In the genomic region with DNA sequence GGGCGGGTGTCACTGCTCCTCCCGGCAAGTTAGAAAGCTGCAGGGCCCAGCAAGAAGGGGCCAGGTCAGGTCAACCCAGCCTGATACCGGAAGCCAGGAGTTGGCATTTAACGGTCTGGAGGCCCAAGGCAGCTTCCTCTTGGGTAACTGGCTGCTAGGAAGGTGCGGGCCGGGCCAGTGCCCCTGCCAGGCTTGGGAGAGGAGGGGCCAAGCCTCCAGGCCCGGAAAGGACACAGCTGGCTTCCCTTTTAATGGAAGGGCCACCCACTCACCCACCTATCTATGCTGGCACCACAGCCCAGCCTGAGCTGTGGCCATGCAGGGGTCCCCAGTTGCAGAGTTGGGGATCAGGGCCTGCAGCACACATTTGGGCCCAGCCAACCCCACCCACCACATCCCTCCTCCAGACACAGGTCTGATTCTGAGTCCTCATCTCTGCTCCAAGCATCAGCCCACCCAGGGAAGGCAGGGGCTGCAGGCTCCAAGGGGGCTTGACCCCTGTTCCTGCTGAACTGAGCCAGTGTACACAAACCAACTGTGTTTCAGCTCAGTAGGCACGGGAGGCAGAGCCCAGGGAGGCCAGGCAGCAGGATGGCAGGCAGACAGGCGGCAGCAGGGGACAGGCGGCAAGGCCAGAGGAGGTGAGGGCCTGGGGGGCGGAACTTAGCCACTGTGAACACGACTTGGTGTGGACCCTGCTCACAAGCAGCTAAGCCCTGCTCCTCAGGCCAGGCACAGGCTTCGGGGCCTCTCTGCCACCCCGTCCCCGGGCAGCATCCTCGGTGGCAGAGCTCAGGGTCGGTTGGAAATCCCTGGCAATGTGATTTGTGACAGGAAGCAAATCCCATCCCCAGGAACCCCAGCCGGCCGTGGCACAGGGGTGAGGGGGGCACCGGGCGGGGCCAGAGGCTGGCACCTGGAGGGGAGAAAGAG, we compare ENCODE assay signal across 8 cellular contexts. TPM values are rescaled to one million over a fixed set of nuclear protein-coding genes. Genes with fewer than 3 reads are reported as not detected.
DNase-seq lines count a peak whose midpoint lies in the region; ATAC-seq, FAIRE-seq and TF ChIP-seq lines count a peak whose summit lies in the region.

No MANE protein-coding gene starts in this region.

- peaks cover 50% of the 10 kb centered on the region for H3K79me2 ChIP-seq in K562 (ENCODE audit: control insufficient read depth, insufficient read depth, low read length)

- no peak; the same call in 1 of the 2 replicates for TF ChIP-seq POLR2A in K562 (conservative IDR thresholded peaks at IDR 0.05)

- no TSS peak for BruUV-seq in K562 (replicated peaks; lab: Mats Ljungman, UMichigan)

- H3K4me3 ChIP-seq in AG10803 (ENCODE audit: low read length) (no peak overlapping the region; the same call in none of the 2 replicates), K562 (no peak overlapping the region), mucosa of rectum (ENCODE audit: low read length in 2 of 2) (peak overlapping the region in 1 of 2 donors; percentile 31)

- ATAC-seq in K562 (no peak), HG02938 (IDR thresholded peaks at IDR 0.05; ENCODE audit: unreplicated experiment) (no peak)

- CTCF ChIA-PET in K562 (lab: Yijun Ruan, JAX; ENCODE audit: low intra/inter-chr PET ratio): no interaction called here

- H3K4me1 ChIP-seq in K562 (replicated peaks in 1 of 2; ENCODE audit: control insufficient read depth in 2 of 2, insufficient read depth in 2 of 2, low read length in 2 of 2) (peaks cover 27 to 69% of the 10 kb centered on the region in 2 experiments), mucosa of rectum (ENCODE audit: control insufficient read depth in 2 of 2, insufficient read depth in 2 of 2, low read length in 2 of 2) (peaks cover 59% of the 10 kb centered on the region in 2 donors)

- DNase-seq in AG10803 (ENCODE audit: low read depth) (peak; percentile 47), MV-4-11 (lab: John Stamatoyannopoulos, UW) (peak; percentile 99), K562 (ENCODE audit: extremely low read depth in 1 of 4, low spot score in 3 of 4) (no peak), Ammon's horn (ENCODE audit: low spot score) (no peak), cerebellar nuclear complex (lab: John Stamatoyannopoulos, UW) (no peak), NK-92 (lab: John Stamatoyannopoulos, UW; ENCODE audit: unreplicated experiment) (no peak)

- H3K9me3 ChIP-seq in K562 (replicated peaks; ENCODE audit: control insufficient read depth, insufficient read depth, low read depth, low read length) (no peaks in the 10 kb centered on the region), mucosa of rectum (ENCODE audit: control insufficient read depth in 2 of 2, low read length in 2 of 2) (no peaks in the 10 kb centered on the region)

- H3K27ac ChIP-seq in K562 (ENCODE audit: extremely low read depth, low read depth, low read length): no peak overlapping the region; the same call in 2 of the 3 replicates
- peak overlapping the region; percentile 50 to 73 for H3K27ac ChIP-seq in mucosa of rectum (ENCODE audit: low read depth in 2 of 2, low read length in 2 of 2)

- H3K27me3 ChIP-seq in K562 (ENCODE audit: control insufficient read depth in 2 of 2, insufficient read depth in 2 of 2, low read length in 2 of 2) (no peaks in the 10 kb centered on the region), mucosa of rectum (ENCODE audit: control insufficient read depth in 2 of 2, insufficient read depth in 2 of 2, low read length in 2 of 2) (no peaks in the 10 kb centered on the region)

- H3K4me2 ChIP-seq in K562 (ENCODE audit: insufficient read depth, low read length): no peak overlapping the region

- in situ Hi-C loops in K562 (cut with MboI): no loop called here

- whole genome bisulfite sequencing in K562 (ENCODE audit: insufficient coverage, low coverage, missing lambda C conversion rate): 91% methylated on average over 20 of the region's 21 CpGs

- TF ChIP-seq EP300 in K562 (IDR thresholded peaks at IDR 0.05; ENCODE audit: low read length): no peak

- H2AFZ ChIP-seq in K562 (ENCODE audit: low read depth, low read length): no peak overlapping the region

- no peak for TF ChIP-seq CTCF in AG10803 (conservative IDR thresholded peaks at IDR 0.05; ENCODE audit: low read length)
- TF ChIP-seq CTCF in K562 (IDR thresholded peaks at IDR 0.05 in 2 of 3, conservative IDR thresholded peaks at IDR 0.05 in 1 of 3; ENCODE audit: insufficient read depth in 2 of 3, low read depth in 1 of 3, low read length in 3 of 3): no peak

- H3K9ac ChIP-seq in K562 (ENCODE audit: insufficient read depth in 1 of 2, low read depth in 2 of 2, low read length in 2 of 2) (peak overlapping the region in 1 of 2 experiments; percentile 43; a peak in 1 of 4 replicates), mucosa of rectum (ENCODE audit: low read depth in 1 of 2, low read length in 2 of 2) (no peak overlapping the region)

- peaks cover 33% of the 10 kb centered on the region; the same call in 2 of the 3 replicates for H3K36me3 ChIP-seq in K562 (ENCODE audit: control insufficient read depth, insufficient read depth, low read length)
- peaks cover 9 to 15% of the 10 kb centered on the region in 2 donors for H3K36me3 ChIP-seq in mucosa of rectum (ENCODE audit: control insufficient read depth in 2 of 2, insufficient read depth in 2 of 2, low read length in 2 of 2)

- no peak for TF ChIP-seq RAD21 in K562 (CRISPR knock-in tag; conservative IDR thresholded peaks at IDR 0.05 in 1 of 2, IDR thresholded peaks at IDR 0.05 in 1 of 2)

- no peaks in the 10 kb centered on the region for H3K9me1 ChIP-seq in K562 (ENCODE audit: control insufficient read depth, insufficient read depth, low read length)

- no peak for FAIRE-seq in K562 (lab: Jason Lieb, UNC)

- intact Hi-C loops in K562 (cut with micrococcal nuclease): no loop called here

- H4K20me1 ChIP-seq in K562 (replicated peaks; ENCODE audit: control insufficient read depth, insufficient read depth, low read length): 0 out of 2 replicates have a peak, but pooled peaks cover 3% of the 10 kb centered on the region

- POLR2A ChIA-PET in K562 (lab: Yijun Ruan, JAX): interaction anchor here (0.7 to 2.5 kb wide), 6 partner anchors 11 to 633 kb away, joined by 3 to 9 read pairs (median 3); no protein-coding TSS in a partner anchor

TF ChIP-seq in K562, 482 proteins besides CTCF, POLR2A, EP300 and RAD21 (continues in another document):
- TF ChIP-seq FOXJ3 (CRISPR knock-in tag; IDR thresholded peaks at IDR 0.05) (no peak), SUPT5H (IDR thresholded peaks at IDR 0.05) (no peak), RBFOX2 (IDR thresholded peaks at IDR 0.05; ENCODE audit: low read depth, low read length) (peak; percentile 52)

RNA-seq across cellular contexts. Expression of a gene that starts 40.8 kb away (rescaled TPM):
- total RNA-seq in K562 (2011; cell fraction: chromatin; rRNA removed; ENCODE audit: low replicate concordance): 1.5 and 4.2 TPM in 2 replicates
- total RNA-seq in K562 (2011; cell fraction: nucleolus; rRNA removed): 3.5 and 3.7 TPM in 2 replicates
- total RNA-seq in K562 (2011; cell fraction: nucleoplasm; rRNA removed): 1.9 and 2.8 TPM in 2 replicates
- total RNA-seq in K562 (2014; rRNA removed) (1.0 and 1.3 TPM in 2 replicates), K562 (2014; rRNA removed; fragmentation: Illumina TruSeq; extraction: Trizol) (0.22 and 0.25 TPM in 2 replicates), K562 (2015; rRNA removed; fragmentation: Illumina TruSeq; extraction: Trizol) (0.25 and 0.57 TPM in 2 replicates), K562 (2021) (3.5 and 3.7 TPM in 2 replicates)
- polyA plus RNA-seq in K562 (2011; rRNA removed) (0.67 and 1.0 TPM in 2 replicates), K562 (2014; fragmentation: Illumina TruSeq; extraction: Trizol) (0.79 and 1.7 TPM in 2 replicates), K562 (2014; fragmentation: Nextera tagmentation; extraction: Ambion mirVana) (not detected), K562 (2014; rRNA removed) (1.1 and 2.1 TPM in 2 replicates)
- polyA plus RNA-seq in K562 (2011; cell fraction: cytosol; rRNA removed): 0.81 and 2.0 TPM in 2 replicates
- polyA plus RNA-seq in K562 (2011; cell fraction: nucleus; rRNA removed): 1.5 and 4.5 TPM in 2 replicates
- polyA plus RNA-seq in K562 (2012): 1.3 and 3.5 TPM in 2 replicates
- 0.54 and 0.98 TPM in 2 replicates for polyA minus RNA-seq in K562 (2011; rRNA and poly(A)+ RNA removed)
- polyA minus RNA-seq in K562 (2011; cell fraction: cytosol; rRNA and poly(A)+ RNA removed): 3.0 and 5.0 TPM in 2 replicates
- 1.5 and 1.7 TPM in 2 replicates for polyA minus RNA-seq in K562 (2011; cell fraction: nucleus; rRNA and poly(A)+ RNA removed)

RNA-seq across cellular contexts. Expression of a gene that starts 40.9 kb away (rescaled TPM):
- total RNA-seq in K562 (2011; cell fraction: chromatin; rRNA removed; ENCODE audit: low replicate concordance): not detected in 2 replicates
- not detected in 2 replicates for total RNA-seq in K562 (2011; cell fraction: nucleolus; rRNA removed)
- total RNA-seq in K562 (2011; cell fraction: nucleoplasm; rRNA removed): not detected in 2 replicates
- total RNA-seq in K562 (2014; rRNA removed) (not detected in 2 replicates), K562 (2014; rRNA removed; fragmentation: Illumina TruSeq; extraction: Trizol) (not detected in 2 replicates), K562 (2015; rRNA removed; fragmentation: Illumina TruSeq; extraction: Trizol) (not detected in 2 replicates), K562 (2021) (not detected in 2 replicates)
- polyA plus RNA-seq in K562 (2011; rRNA removed) (not detected in 2 replicates), K562 (2014; fragmentation: Illumina TruSeq; extraction: Trizol) (not detected in 2 replicates), K562 (2014; fragmentation: Nextera tagmentation; extraction: Ambion mirVana) (not detected), K562 (2014; rRNA removed) (not detected in 2 replicates)
- not detected in 2 replicates for polyA plus RNA-seq in K562 (2011; cell fraction: cytosol; rRNA removed)
- polyA plus RNA-seq in K562 (2011; cell fraction: nucleus; rRNA removed): not detected in 2 replicates
- not detected in 2 replicates for polyA plus RNA-seq in K562 (2012)
- polyA minus RNA-seq in K562 (2011; rRNA and poly(A)+ RNA removed): not detected in 2 replicates
- polyA minus RNA-seq in K562 (2011; cell fraction: cytosol; rRNA and poly(A)+ RNA removed): not detected in 2 replicates
- not detected in 2 replicates for polyA minus RNA-seq in K562 (2011; cell fraction: nucleus; rRNA and poly(A)+ RNA removed)

Comparison
In these comparisons a context has a peak if more than half of its experiments do, and no peak if none do; other contexts are left out.
1. DNase-seq: peak in AG10803 (single experiment) and MV-4-11 (single experiment); none in K562 (0 of 4), Ammon's horn (single experiment), cerebellar nuclear complex (0 of 2) and NK-92 (single experiment).